In the genomic region with DNA sequence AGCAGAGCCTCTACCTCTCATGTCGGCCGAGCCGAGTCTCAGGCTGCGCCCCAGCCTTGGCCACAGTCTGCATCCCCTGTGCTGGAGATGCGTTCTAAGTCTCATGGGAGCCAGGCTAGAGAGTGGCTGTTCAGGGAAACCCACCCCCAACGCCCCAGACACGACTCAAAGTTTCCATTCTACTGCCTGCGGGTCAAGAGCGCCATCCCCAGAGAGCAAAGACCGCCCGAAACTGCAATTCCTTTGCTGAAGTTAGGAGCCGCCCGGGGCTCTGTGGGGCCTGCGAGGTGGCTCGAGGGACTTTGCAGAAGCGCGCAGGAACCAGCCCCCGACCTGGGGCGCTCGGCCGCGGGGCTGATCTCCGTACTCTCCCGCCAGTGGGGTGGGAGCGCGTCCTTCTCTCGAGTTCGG, we compare ENCODE assay signal across 9 cellular contexts. TPM values are rescaled to one million over a fixed set of nuclear protein-coding genes. Genes with fewer than 3 reads are reported as not detected.
DNase-seq lines count a peak whose midpoint lies in the region; TF ChIP-seq lines count a peak whose summit lies in the region.
"Had no signal": no experiment of that assay in that cellular context is flagged by ENCODE, and none has a peak within 500 bp of the region (broad histone marks: within the 10 kb centered on the region; RNA-seq: fewer than 3 reads in every experiment).

No MANE protein-coding gene starts in this region.

- H3K27me3 ChIP-seq in OCI-LY3 (ENCODE audit: low read depth, low read length) = no peaks in the 10 kb centered on the region

- DNase-seq in DMS53 (lab: John Stamatoyannopoulos, UW) (peak; percentile 50), DMS53 treated with DMSO at 0.1 percent for 48 hours (lab: John Stamatoyannopoulos, UW; ENCODE audit: unreplicated experiment) (no peak), HFF-Myc (ENCODE audit: extremely low read depth, low read depth) (no peak), fibroblast of mammary gland (ENCODE audit: low read depth) (no peak), progenitor cell of endocrine pancreas (ENCODE audit: low spot score, unreplicated experiment) (no peak), NCI-H2196 (lab: John Stamatoyannopoulos, UW; ENCODE audit: unreplicated experiment) (no peak), AG08395 (ENCODE audit: low spot score) (no peak)

- H3K79me2 ChIP-seq in OCI-LY3 (ENCODE audit: low read length) = no peaks in the 10 kb centered on the region

- no peaks in the 10 kb centered on the region for H3K36me3 ChIP-seq in OCI-LY3 (replicated peaks; ENCODE audit: low read depth, low read length)

- peak overlapping the region; percentile 86 for H3K4me2 ChIP-seq in OCI-LY3 (ENCODE audit: low read length)

- H3K4me3 Mint-ChIP-seq in progenitor cell of endocrine pancreas (ENCODE audit: low read depth) = peak overlapping the region; percentile 54

- no peak overlapping the region; the same call in 1 of the 2 replicates for H2AFZ ChIP-seq in OCI-LY3 (ENCODE audit: low read depth, low read length)

- peaks cover 6% of the 10 kb centered on the region for H3K4me1 Mint-ChIP-seq in progenitor cell of endocrine pancreas (ENCODE audit: low read depth)

- H3K27me3 Mint-ChIP-seq in progenitor cell of endocrine pancreas = peaks cover 17% of the 10 kb centered on the region

- peak overlapping the region; percentile 50 for H3K27ac ChIP-seq in OCI-LY3 (ENCODE audit: low read length)
- H3K27ac ChIP-seq: 22Rv1 had no signal

- H3K4me1 ChIP-seq in OCI-LY3 (ENCODE audit: low read length) = peaks cover 31% of the 10 kb centered on the region

- no peak for TF ChIP-seq CTCF in HFF-Myc (IDR thresholded peaks at IDR 0.05; ENCODE audit: low read depth, low read length, missing control alignments)
- TF ChIP-seq CTCF in OCI-LY3 (IDR thresholded peaks at IDR 0.05; ENCODE audit: low read depth, low read length) = no peak
- no peak for TF ChIP-seq CTCF in fibroblast of mammary gland (conservative IDR thresholded peaks at IDR 0.05; ENCODE audit: control insufficient read depth, insufficient read depth, low read depth, low read length)
- TF ChIP-seq CTCF in progenitor cell of endocrine pancreas (IDR thresholded peaks at IDR 0.05; ENCODE audit: unreplicated experiment) = no peak

- H3K36me3 Mint-ChIP-seq in progenitor cell of endocrine pancreas (ENCODE audit: insufficient read depth) = peaks cover 3% of the 10 kb centered on the region

- no peak overlapping the region for H3K27ac Mint-ChIP-seq in progenitor cell of endocrine pancreas

- H3K9me3 Mint-ChIP-seq in progenitor cell of endocrine pancreas (ENCODE audit: low read depth) = peaks cover 7% of the 10 kb centered on the region

- H4K20me1 ChIP-seq in OCI-LY3 (ENCODE audit: insufficient read depth, low read length) = no peaks in the 10 kb centered on the region

- no peaks in the 10 kb centered on the region for H3K9me3 ChIP-seq in OCI-LY3 (ENCODE audit: insufficient read depth, low read length)

- peak overlapping the region; percentile 75 for H3K9ac ChIP-seq in OCI-LY3 (ENCODE audit: low read length)

- H3K4me3 ChIP-seq in HFF-Myc (replicated peaks; ENCODE audit: low read depth, low read length) (peak overlapping the region; percentile 22; the same call in 1 of the 2 replicates), OCI-LY3 (ENCODE audit: low read length) (peak overlapping the region; percentile 78), fibroblast of mammary gland (ENCODE audit: control insufficient read depth, low read depth, low read length) (peak overlapping the region; percentile 22)

RNA-seq across cellular contexts. Expression of gene ELF4, which starts 10.0 kb away (rescaled TPM):
- total RNA-seq in progenitor cell of endocrine pancreas = 4.8 and 6.2 TPM in 2 replicates

RNA-seq across cellular contexts. Expression of gene AIFM1, which starts 45.3 kb away (rescaled TPM):
- 35.2 and 35.5 TPM in 2 replicates for total RNA-seq in progenitor cell of endocrine pancreas

RNA-seq across cellular contexts. Expression of gene RAB33A, which starts 51.4 kb away (rescaled TPM):
- 0.60 and 0.87 TPM in 2 replicates for total RNA-seq in progenitor cell of endocrine pancreas

Comparison
In these comparisons a context has a peak if more than half of its experiments do, and no peak if none do; other contexts are left out.
1. H3K4me3 ChIP-seq: peak in every context shown above with its lines; median percentile 78 in OCI-LY3; 22 in HFF-Myc; 22 in fibroblast of mammary gland.